ENCODE assay signal across 8 cellular contexts in genomic region chr1:201982082-201982922, GRCh38. TPM values are rescaled to one million over a fixed set of nuclear protein-coding genes. Genes with fewer than 3 reads are reported as not detected.
DNase-seq lines count a peak whose midpoint lies in the region; ATAC-seq and TF ChIP-seq lines count a peak whose summit lies in the region.

Gene RNPEP (plus strand): TSS chr1:201982648. CDS start chr1:201982667, 19 bp downstream.

- peak within 1 kb of the TSS; percentile 99 for H3K4me3 Mint-ChIP-seq in endothelial cell (ENCODE audit: unreplicated experiment)

- ATAC-seq in GM18861 (IDR thresholded peaks at IDR 0.05; ENCODE audit: unreplicated experiment) (peak; percentile 53), HG03095 (IDR thresholded peaks at IDR 0.05; ENCODE audit: unreplicated experiment) (peak; percentile 79)

- peaks cover 22% of the 10 kb centered on the region for H3K4me1 Mint-ChIP-seq in endothelial cell (ENCODE audit: unreplicated experiment)

- H3K36me3 Mint-ChIP-seq in endothelial cell (ENCODE audit: low read depth, unreplicated experiment), result peaks cover 6% of the 10 kb centered on the region

- peaks cover 4% of the 10 kb centered on the region for H3K27me3 Mint-ChIP-seq in endothelial cell (ENCODE audit: unreplicated experiment)

- no peak for TF ChIP-seq CTCF in endothelial cell (IDR thresholded peaks at IDR 0.05; ENCODE audit: unreplicated experiment)

- peak; percentile 18 to 37 for DNase-seq in AML-193 (lab: John Stamatoyannopoulos, UW)
- DNase-seq in NCI-H82 treated with DMSO at 0.1 percent for 48 hours (lab: John Stamatoyannopoulos, UW; ENCODE audit: unreplicated experiment), result peak; percentile 55
- peak; percentile 75 for DNase-seq in activated CD8-positive, alpha-beta memory T cell treated with anti-CD3 and anti-CD28 coated beads, Interleukin-2, amount 50 U/mL, for 4 hours
- peak; percentile 83 for DNase-seq in endothelial cell (ENCODE audit: low spot score)
- DNase-seq in middle frontal gyrus (ENCODE audit: extremely low spot score, low spot score), result peak; percentile 46
- DNase-seq in stimulated activated CD8-positive, alpha-beta memory T cell treated with anti-CD3 and anti-CD28 coated beads, Interleukin-2, amount 100 ng/mL, for 48 hours (ENCODE audit: low read depth in 2 of 2), result peak; percentile 69 to 73

- no peaks in the 10 kb centered on the region for H3K9me3 Mint-ChIP-seq in endothelial cell (ENCODE audit: unreplicated experiment)

- H3K27ac Mint-ChIP-seq in endothelial cell (ENCODE audit: unreplicated experiment), result peak within 1 kb of the TSS; percentile 95

RNA-seq across cellular contexts. Expression of gene RNPEP, which starts in this region (rescaled TPM):
- total RNA-seq in endothelial cell (ENCODE audit: unreplicated experiment), result 70.1 TPM

Comparison
In these comparisons a context has a peak if more than half of its experiments do, and no peak if none do; other contexts are left out.
1. Peak in every context shown above with its lines: DNase-seq and ATAC-seq.
2. DNase-seq: peak in every context shown above with its lines; median percentile 83 in endothelial cell; 75 in activated CD8-positive, alpha-beta memory T cell treated with anti-CD3 and anti-CD28 coated beads, Interleukin-2, amount 50 U/mL, for 4 hours; 71 in stimulated activated CD8-positive, alpha-beta memory T cell treated with anti-CD3 and anti-CD28 coated beads, Interleukin-2, amount 100 ng/mL, for 48 hours; 55 in NCI-H82 treated with DMSO at 0.1 percent for 48 hours; 46 in middle frontal gyrus; 28 in AML-193.